Comparison of ENCODE assay signal across 8 cellular contexts in genomic region chr12:123457980-123458779, GRCh38. TPM values are rescaled to one million over a fixed set of nuclear protein-coding genes. Genes with fewer than 3 reads are reported as not detected.
A peak's percentile ranks its signal among the peaks of the same experiment; 100 is the strongest.
DNase-seq lines count a peak whose midpoint lies in the region; FAIRE-seq and TF ChIP-seq lines count a peak whose summit lies in the region.

TSS of gene SNRNP35 (plus strand) at chr12:123458139. CDS start at chr12:123465541, 7,402 bp downstream.

- H3K36me3 ChIP-seq in NT2/D1 (ENCODE audit: insufficient read depth, insufficient read length, low read length) = peaks cover 18% of the 10 kb centered on the region
- H3K36me3 ChIP-seq in endodermal cell (ENCODE audit: control insufficient read depth, insufficient read depth, low read length) = no peaks in the 10 kb centered on the region
- no peaks in the 10 kb centered on the region for H3K36me3 ChIP-seq in mesendoderm (ENCODE audit: control insufficient read depth, insufficient read depth, low read length)

- no peaks in the 10 kb centered on the region for H3K9me3 Mint-ChIP-seq in endodermal cell

- H3K9ac ChIP-seq in NT2/D1 (ENCODE audit: insufficient read length, low read depth) (peak within 1 kb of the TSS; percentile 95), endodermal cell (ENCODE audit: extremely low read depth, low read length, poor library complexity, severe bottlenecking) (peak within 1 kb of the TSS; percentile 97), mesendoderm (ENCODE audit: low read length) (peak within 1 kb of the TSS; percentile 90)

- no peak within 1 kb of the TSS for H2AK5ac ChIP-seq in mesendoderm (ENCODE audit: low read length)

- H3K79me2 ChIP-seq in mesendoderm (ENCODE audit: control insufficient read depth, insufficient read depth, low read length) = no peaks in the 10 kb centered on the region

- no peak for TF ChIP-seq CTCF in endodermal cell (conservative IDR thresholded peaks at IDR 0.05)

- peaks cover 2% of the 10 kb centered on the region for H3K4me1 Mint-ChIP-seq in endodermal cell

- peak within 1 kb of the TSS; percentile 88 for H3K4me3 ChIP-seq in NT2/D1 (ENCODE audit: insufficient read length, low read depth)
- peak within 1 kb of the TSS; percentile 90 for H3K4me3 ChIP-seq in endodermal cell (ENCODE audit: low read length)
- H3K4me3 ChIP-seq in mesendoderm (ENCODE audit: low read length) = peak within 1 kb of the TSS; percentile 83

- H2BK120ac ChIP-seq in mesendoderm (ENCODE audit: low read depth, low read length) = no peak within 1 kb of the TSS

- peak within 1 kb of the TSS; percentile 99 for H3K27ac Mint-ChIP-seq in endodermal cell

- H3K56ac ChIP-seq in mesendoderm (ENCODE audit: low read length) = peak within 1 kb of the TSS; percentile 100

- peak within 1 kb of the TSS; percentile 91 for H3K18ac ChIP-seq in mesendoderm (ENCODE audit: low read length)

- H3K27me3 ChIP-seq in NT2/D1 (ENCODE audit: insufficient read depth, insufficient read length) (no peaks in the 10 kb centered on the region), endodermal cell (ENCODE audit: control insufficient read depth, insufficient read depth, low read length, poor library complexity, severe bottlenecking) (no peaks in the 10 kb centered on the region), mesendoderm (ENCODE audit: insufficient read depth, low read length, poor library complexity) (no peaks in the 10 kb centered on the region)

- H3K27ac ChIP-seq in endodermal cell (ENCODE audit: low read depth, low read length) (peak within 1 kb of the TSS; percentile 98), mesendoderm (ENCODE audit: low read depth, low read length) (peak within 1 kb of the TSS; percentile 100)

- H3K4me2 ChIP-seq in mesendoderm (ENCODE audit: low read length) = peak within 1 kb of the TSS; percentile 56

- H3K27me3 Mint-ChIP-seq in endodermal cell (ENCODE audit: insufficient read depth) = no peaks in the 10 kb centered on the region

- WGBS in endodermal cell (ENCODE audit: insufficient coverage in 1 of 2, insufficient read length in 1 of 2), 2 experiments = 2 to 3% methylated on average over 26 to 48 of the region's 48 CpGs
- WGBS in mesendoderm (ENCODE audit: extremely low coverage, insufficient coverage, low lambda C conversion rate) = no CpG with 5 or more reads among the region's 48 CpGs

- H2BK5ac ChIP-seq in mesendoderm (ENCODE audit: low read length) = peak within 1 kb of the TSS; percentile 77

- no peaks in the 10 kb centered on the region for H3K79me1 ChIP-seq in mesendoderm (ENCODE audit: low read length)

- H3K9me3 ChIP-seq in NT2/D1 (ENCODE audit: insufficient read depth, low read length) (no peaks in the 10 kb centered on the region), endodermal cell (ENCODE audit: control insufficient read depth, low read length) (no peaks in the 10 kb centered on the region)

- no peak within 1 kb of the TSS for H2BK15ac ChIP-seq in mesendoderm (replicated peaks; ENCODE audit: low read depth)

- H3K23ac ChIP-seq in mesendoderm (ENCODE audit: low read length) = no peak within 1 kb of the TSS

- H4K5ac ChIP-seq in mesendoderm (ENCODE audit: low read length) = no peak within 1 kb of the TSS

- H3K4me3 Mint-ChIP-seq in endodermal cell = peak within 1 kb of the TSS; percentile 90

- H3K4ac ChIP-seq in mesendoderm (ENCODE audit: low read depth, low read length) = peak within 1 kb of the TSS; percentile 62

- H3K36me3 Mint-ChIP-seq in endodermal cell (ENCODE audit: low read depth) = peaks cover 14% of the 10 kb centered on the region

- peak; percentile 74 for FAIRE-seq in GM19239 (lab: Jason Lieb, UNC)

- H3K4me1 ChIP-seq in NT2/D1 (ENCODE audit: insufficient read depth, insufficient read length) (no peaks in the 10 kb centered on the region), endodermal cell (ENCODE audit: control insufficient read depth, insufficient read depth, low read length) (no peaks in the 10 kb centered on the region), mesendoderm (ENCODE audit: control insufficient read depth, low read depth, low read length) (no peaks in the 10 kb centered on the region)

- DNase-seq in Ammon's horn (ENCODE audit: low spot score) (peak; percentile 83), GM19239 (ENCODE audit: insufficient read length, low spot score) (peak; percentile 45), HS-5 (ENCODE audit: low read depth) (peak; percentile 69), NT2/D1 (ENCODE audit: low read depth, low spot score) (peak; percentile 83), endodermal cell (peak; percentile 95), mesendoderm (peak; percentile 96)
- DNase-seq in activated CD8-positive, alpha-beta memory T cell treated with anti-CD3 and anti-CD28 coated beads, Interleukin-2, amount 50 U/mL, for 1 hour (ENCODE audit: extremely low read depth) = peak; percentile 69
- DNase-seq in stimulated activated CD8-positive, alpha-beta memory T cell treated with anti-CD3 and anti-CD28 coated beads, Interleukin-12 subunit alpha, Interleukin-12 subunit beta, amount 100 ng/mL, for 24 hours (ENCODE audit: extremely low read depth) = peak; percentile 53

- peak within 1 kb of the TSS; percentile 98 for H4K8ac ChIP-seq in mesendoderm (ENCODE audit: low read depth, low read length)

RNA-seq across cellular contexts. Expression of gene SNRNP35, which starts in this region (rescaled TPM):
- total RNA-seq in endodermal cell = 10 to 100 TPM; 17.9 to 24.9 TPM
- polyA plus RNA-seq in endodermal cell (2013, experiment 1 of 2) = 22.9 TPM
- polyA plus RNA-seq in endodermal cell (2013, experiment 2 of 2) = 16.3 TPM
- 15.1 TPM for polyA plus RNA-seq in mesendoderm (2013, experiment 1 of 2)
- 15.7 TPM for polyA plus RNA-seq in mesendoderm (2013, experiment 2 of 2)

Comparison
In these comparisons a context has a peak if more than half of its experiments do, and no peak if none do; other contexts are left out.
1. Peak in every context shown above with its lines: DNase-seq, H3K4me3 ChIP-seq and H3K27ac ChIP-seq.
2. DNase-seq: peak in every context shown above with its lines; median percentile 96 in mesendoderm; 95 in endodermal cell; 83 in Ammon's horn; 83 in NT2/D1; 69 in HS-5; 69 in activated CD8-positive, alpha-beta memory T cell treated with anti-CD3 and anti-CD28 coated beads, Interleukin-2, amount 50 U/mL, for 1 hour; 53 in stimulated activated CD8-positive, alpha-beta memory T cell treated with anti-CD3 and anti-CD28 coated beads, Interleukin-12 subunit alpha, Interleukin-12 subunit beta, amount 100 ng/mL, for 24 hours; 45 in GM19239.